ENCODE assay signal across 9 cellular contexts in the genomic region with DNA sequence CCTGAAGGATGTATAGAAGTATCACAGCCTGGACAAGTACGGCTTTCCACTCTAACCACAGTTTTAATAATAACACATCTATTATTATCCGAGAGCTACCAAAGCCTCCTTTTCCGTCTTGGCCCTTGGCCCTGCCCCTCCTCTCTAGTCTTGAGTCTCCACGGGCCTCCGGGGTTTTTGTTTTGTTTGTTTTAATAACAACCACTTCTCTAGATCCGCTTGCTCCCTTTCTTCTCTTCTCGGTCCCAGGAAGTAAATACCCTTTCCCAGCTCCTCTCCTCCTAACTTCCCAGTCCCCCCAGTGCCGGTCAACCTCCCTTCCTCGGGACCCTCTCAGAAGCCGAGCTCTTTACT. TPM values are rescaled to one million over a fixed set of nuclear protein-coding genes. Genes with fewer than 3 reads are reported as not detected.
DNase-seq lines count a peak whose midpoint lies in the region; ATAC-seq, FAIRE-seq and TF ChIP-seq lines count a peak whose summit lies in the region.
"Had no signal": no experiment of that assay in that cellular context is flagged by ENCODE, and none has a peak within 500 bp of the region (broad histone marks: within the 10 kb centered on the region; RNA-seq: fewer than 3 reads in every experiment).

No MANE protein-coding gene starts in this region.

- in situ Hi-C loops in GM13976 (cut with MboI; ENCODE audit: low sequenced_read_pairs, unreplicated experiment): no loop called here

- FAIRE-seq in H54 (lab: Jason Lieb, UNC): no peak

- H3K36me3 ChIP-seq in sigmoid colon: no peaks in the 10 kb centered on the region

- no peak for TF ChIP-seq CTCF in GM13976 (IDR thresholded peaks at IDR 0.05; ENCODE audit: borderline replicate concordance, control extremely low read depth, extremely low read depth, insufficient read depth, missing control alignments)
- no peak for TF ChIP-seq CTCF in sigmoid colon (IDR thresholded peaks at IDR 0.05)

- H3K27ac ChIP-seq in sigmoid colon: peak overlapping the region; percentile 86 to 95 (median 90)

- peak; percentile 32 for DNase-seq in GM13976 (ENCODE audit: low spot score)
- DNase-seq in Right ventricle myocardium superior: peak; percentile 62
- DNase-seq in sigmoid colon: peak; percentile 78
- DNase-seq in DMS153 treated with DMSO at 0.1 percent for 48 hours (lab: John Stamatoyannopoulos, UW; ENCODE audit: unreplicated experiment): no peak
- no peak for DNase-seq in H54 (ENCODE audit: insufficient read length, low spot score)
- DNase-seq in activated naive CD4-positive, alpha-beta T cell treated with anti-CD3 and anti-CD28 coated beads, Interleukin-2, amount 50 U/mL, for 16 hours: no peak

- no peaks in the 10 kb centered on the region for H3K4me1 Mint-ChIP-seq in stimulated activated memory B cell treated with anti-CD40 and anti-IgM and Interleukin-4, amounts not matched to agents 10 μg/mL and 1 μg/mL and 100 μg/mL, for 72 hours
- H3K4me1 Mint-ChIP-seq: naive B cell had no signal

- ATAC-seq in SK-N-SH treated with all-trans-retinoic acid at 6 μM for 48 hours: peak; percentile 35
- peak; percentile 18 for ATAC-seq in Right ventricle myocardium superior (ENCODE audit: poor library complexity)
- ATAC-seq in stimulated activated memory B cell treated with anti-CD40 and anti-IgM and Interleukin-4, amounts not matched to agents 10 μg/mL and 1 μg/mL and 100 μg/mL, for 72 hours: no peak

- H3K4me3 ChIP-seq in sigmoid colon: peak overlapping the region; percentile 61 to 79 (median 72)

- H3K27ac Mint-ChIP-seq in stimulated activated memory B cell treated with anti-CD40 and anti-IgM and Interleukin-4, amounts not matched to agents 10 μg/mL and 1 μg/mL and 100 μg/mL, for 72 hours: no peak overlapping the region

- no peak overlapping the region for H3K4me3 Mint-ChIP-seq in stimulated activated memory B cell treated with anti-CD40 and anti-IgM and Interleukin-4, amounts not matched to agents 10 μg/mL and 1 μg/mL and 100 μg/mL, for 72 hours

- H3K9me3 Mint-ChIP-seq in stimulated activated memory B cell treated with anti-CD40 and anti-IgM and Interleukin-4, amounts not matched to agents 10 μg/mL and 1 μg/mL and 100 μg/mL, for 72 hours: no peaks in the 10 kb centered on the region
- H3K9me3 Mint-ChIP-seq: naive B cell had no signal

- no peaks in the 10 kb centered on the region for H3K9me3 ChIP-seq in sigmoid colon

- 1 to 3% methylated on average over 10 of the region's 10 CpGs for WGBS in sigmoid colon, 2 donors

- no peak for TF ChIP-seq EP300 in sigmoid colon (IDR thresholded peaks at IDR 0.05)

- intact Hi-C loops in Right ventricle myocardium superior (cut with DNase I) (loop anchor here (10.0 kb wide), 1 partner anchor 452 kb away; no protein-coding TSS in a partner anchor), sigmoid colon (cut with DNase I) (loop anchor here (2.0 to 5.0 kb wide), 2 partner anchors 302 to 459 kb away; a partner anchor contains a TSS)

- H3K27me3 ChIP-seq in sigmoid colon: no peaks in the 10 kb centered on the region

- peaks cover 0 to 19% (median 0%) of the 10 kb centered on the region in 4 donors for H3K4me1 ChIP-seq in sigmoid colon

- no peaks in the 10 kb centered on the region for H3K36me3 Mint-ChIP-seq in stimulated activated memory B cell treated with anti-CD40 and anti-IgM and Interleukin-4, amounts not matched to agents 10 μg/mL and 1 μg/mL and 100 μg/mL, for 72 hours
- H3K36me3 Mint-ChIP-seq: naive B cell had no signal

- TF ChIP-seq POLR2A in sigmoid colon (IDR thresholded peaks at IDR 0.05) (no peak), H54 (IDR thresholded peaks at IDR 0.05; ENCODE audit: low read depth, low read length) (no peak)

- H3K27me3 Mint-ChIP-seq in stimulated activated memory B cell treated with anti-CD40 and anti-IgM and Interleukin-4, amounts not matched to agents 10 μg/mL and 1 μg/mL and 100 μg/mL, for 72 hours: peaks cover 9% of the 10 kb centered on the region

TF ChIP-seq in SK-N-SH treated with all-trans-retinoic acid at 6 μM for 48 hours, 23 proteins besides CTCF, POLR2A, EP300 and RAD21:
- TF ChIP-seq ESRRG (CRISPR knock-in tag; IDR thresholded peaks at IDR 0.05) (no peak), PPARA (CRISPR knock-in tag; IDR thresholded peaks at IDR 0.05; ENCODE audit: borderline replicate concordance) (no peak), ZFP30 (CRISPR knock-in tag; IDR thresholded peaks at IDR 0.05) (no peak), RARB (CRISPR knock-in tag; IDR thresholded peaks at IDR 0.05) (peak; percentile 24; the same call in 1 of the 2 replicates), ZFP3 (CRISPR knock-in tag; IDR thresholded peaks at IDR 0.05) (no peak), ZNF70 (CRISPR knock-in tag; IDR thresholded peaks at IDR 0.05) (no peak)
- TF ChIP-seq, protein P1, sequence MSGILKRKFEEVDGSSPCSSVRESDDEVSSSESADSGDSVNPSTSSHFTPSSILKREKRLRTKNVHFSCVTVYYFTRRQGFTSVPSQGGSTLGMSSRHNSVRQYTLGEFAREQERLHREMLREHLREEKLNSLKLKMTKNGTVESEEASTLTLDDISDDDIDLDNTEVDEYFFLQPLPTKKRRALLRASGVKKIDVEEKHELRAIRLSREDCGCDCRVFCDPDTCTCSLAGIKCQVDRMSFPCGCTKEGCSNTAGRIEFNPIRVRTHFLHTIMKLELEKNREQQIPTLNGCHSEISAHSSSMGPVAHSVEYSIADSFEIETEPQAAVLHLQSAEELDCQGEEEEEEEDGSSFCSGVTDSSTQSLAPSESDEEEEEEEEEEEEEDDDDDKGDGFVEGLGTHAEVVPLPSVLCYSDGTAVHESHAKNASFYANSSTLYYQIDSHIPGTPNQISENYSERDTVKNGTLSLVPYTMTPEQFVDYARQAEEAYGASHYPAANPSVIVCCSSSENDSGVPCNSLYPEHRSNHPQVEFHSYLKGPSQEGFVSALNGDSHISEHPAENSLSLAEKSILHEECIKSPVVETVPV (CRISPR knock-in tag; IDR thresholded peaks at IDR 0.05): no peak

RNA-seq across cellular contexts. Expression of a gene that starts 0.6 kb away (rescaled TPM):
- 1.9 TPM for total RNA-seq in Right ventricle myocardium superior
- total RNA-seq in sigmoid colon: 10 to 100 TPM in 2 of 4 donors, 1 to 10 TPM in 2; 5.0 to 10.7 (median 8.8) TPM
- 1 to 10 TPM in 1 of 3 donors, under 1 TPM in 2; 0.23 to 1.2 (median 0.82) TPM for polyA plus RNA-seq in sigmoid colon

Comparison
In these comparisons a context has a peak if more than half of its experiments do, and no peak if none do; other contexts are left out.
1. DNase-seq: peak in GM13976 (single experiment), Right ventricle myocardium superior (single experiment) and sigmoid colon (single experiment); none in DMS153 treated with DMSO at 0.1 percent for 48 hours (single experiment), H54 (single experiment) and activated naive CD4-positive, alpha-beta T cell treated with anti-CD3 and anti-CD28 coated beads, Interleukin-2, amount 50 U/mL, for 16 hours (single experiment).